8 cellular contexts compared by ENCODE assay signal in the genomic region with DNA sequence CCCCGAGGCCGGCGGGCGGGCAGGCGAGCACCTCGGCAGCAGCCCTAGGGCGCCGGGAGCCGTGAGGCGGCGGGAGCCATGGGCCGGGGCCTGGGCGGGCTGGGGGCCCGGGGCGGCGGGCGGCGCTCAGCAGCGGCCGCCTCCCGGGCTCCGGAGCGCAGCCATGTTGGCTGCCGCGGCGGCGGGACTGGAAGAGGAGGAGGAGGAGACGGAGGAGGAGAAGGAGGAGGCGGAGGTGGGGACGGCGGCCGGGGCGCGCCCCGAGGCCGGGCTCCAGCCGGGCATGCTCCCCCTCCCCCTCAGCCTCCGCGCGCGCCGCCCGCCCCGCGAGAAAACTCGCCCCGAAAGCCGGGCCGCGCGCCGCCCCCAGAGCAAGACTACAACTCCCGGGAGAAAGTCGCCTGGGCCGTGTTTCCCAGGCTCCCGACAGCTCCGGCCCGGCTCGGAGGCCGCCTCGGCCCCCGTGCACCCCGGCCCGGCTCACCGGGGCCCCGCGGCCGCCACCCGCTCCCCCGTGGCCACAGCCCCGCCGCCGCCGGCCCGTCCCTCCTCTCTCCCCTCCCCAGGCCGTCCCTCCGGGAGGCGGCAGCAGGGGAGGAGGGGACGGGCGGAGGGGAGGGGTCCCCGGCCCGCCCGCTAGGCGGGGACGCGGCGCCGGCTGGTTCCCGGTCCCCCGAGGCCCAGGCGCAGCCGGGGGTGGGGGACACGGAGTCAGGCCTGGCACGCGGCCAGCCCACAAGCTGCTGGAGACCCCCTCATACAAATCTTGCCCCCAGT. TPM values are rescaled to one million over a fixed set of nuclear protein-coding genes. Genes with fewer than 3 reads are reported as not detected.
DNase-seq lines count a peak whose midpoint lies in the region; ATAC-seq and TF ChIP-seq lines count a peak whose summit lies in the region.

A gene with protein sequence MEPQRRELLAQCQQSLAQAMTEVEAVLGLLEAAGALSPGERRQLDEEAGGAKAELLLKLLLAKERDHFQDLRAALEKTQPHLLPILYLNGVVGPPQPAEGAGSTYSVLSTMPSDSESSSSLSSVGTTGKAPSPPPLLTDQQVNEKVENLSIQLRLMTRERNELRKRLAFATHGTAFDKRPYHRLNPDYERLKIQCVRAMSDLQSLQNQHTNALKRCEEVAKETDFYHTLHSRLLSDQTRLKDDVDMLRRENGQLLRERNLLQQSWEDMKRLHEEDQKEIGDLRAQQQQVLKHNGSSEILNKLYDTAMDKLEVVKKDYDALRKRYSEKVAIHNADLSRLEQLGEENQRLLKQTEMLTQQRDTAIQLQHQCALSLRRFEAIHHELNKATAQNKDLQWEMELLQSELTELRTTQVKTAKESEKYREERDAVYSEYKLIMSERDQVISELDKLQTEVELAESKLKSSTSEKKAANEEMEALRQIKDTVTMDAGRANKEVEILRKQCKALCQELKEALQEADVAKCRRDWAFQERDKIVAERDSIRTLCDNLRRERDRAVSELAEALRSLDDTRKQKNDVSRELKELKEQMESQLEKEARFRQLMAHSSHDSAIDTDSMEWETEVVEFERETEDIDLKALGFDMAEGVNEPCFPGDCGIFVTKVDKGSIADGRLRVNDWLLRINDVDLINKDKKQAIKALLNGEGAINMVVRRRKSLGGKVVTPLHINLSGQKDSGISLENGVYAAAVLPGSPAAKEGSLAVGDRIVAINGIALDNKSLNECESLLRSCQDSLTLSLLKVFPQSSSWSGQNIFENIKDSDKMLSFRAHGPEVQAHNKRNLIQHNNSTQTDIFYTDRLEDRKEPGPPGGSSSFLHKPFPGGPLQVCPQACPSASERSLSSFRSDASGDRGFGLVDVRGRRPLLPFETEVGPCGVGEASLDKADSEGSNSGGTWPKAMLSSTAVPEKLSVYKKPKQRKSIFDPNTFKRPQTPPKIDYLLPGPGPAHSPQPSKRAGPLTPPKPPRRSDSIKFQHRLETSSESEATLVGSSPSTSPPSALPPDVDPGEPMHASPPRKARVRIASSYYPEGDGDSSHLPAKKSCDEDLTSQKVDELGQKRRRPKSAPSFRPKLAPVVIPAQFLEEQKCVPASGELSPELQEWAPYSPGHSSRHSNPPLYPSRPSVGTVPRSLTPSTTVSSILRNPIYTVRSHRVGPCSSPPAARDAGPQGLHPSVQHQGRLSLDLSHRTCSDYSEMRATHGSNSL (N-terminal part only) (minus strand): TSS at position 190 of the 777 bp plus-strand sequence. CDS start 235 bp downstream, outside the sequence.

- TF ChIP-seq POLR2A in right lobe of liver (IDR thresholded peaks at IDR 0.05), result no peak

- H3K36me3 ChIP-seq in right lobe of liver, result no peaks in the 10 kb centered on the region

- no peaks in the 10 kb centered on the region for H3K36me3 Mint-ChIP-seq in stimulated activated naive B cell treated with anti-CD40 and anti-IgM and Interleukin-4, amounts not matched to agents 10 μg/mL and 1 μg/mL and 100 μg/mL, for 72 hours

- H3K4me3 Mint-ChIP-seq in stimulated activated naive B cell treated with anti-CD40 and anti-IgM and Interleukin-4, amounts not matched to agents 10 μg/mL and 1 μg/mL and 100 μg/mL, for 72 hours, result peak within 1 kb of the TSS; percentile 57 to 73

- H3K27ac Mint-ChIP-seq in stimulated activated naive B cell treated with anti-CD40 and anti-IgM and Interleukin-4, amounts not matched to agents 10 μg/mL and 1 μg/mL and 100 μg/mL, for 72 hours, result peak within 1 kb of the TSS; percentile 14

- H3K9me3 Mint-ChIP-seq in stimulated activated naive B cell treated with anti-CD40 and anti-IgM and Interleukin-4, amounts not matched to agents 10 μg/mL and 1 μg/mL and 100 μg/mL, for 72 hours, result no peaks in the 10 kb centered on the region

- ATAC-seq in GM18511 (IDR thresholded peaks at IDR 0.05; ENCODE audit: unreplicated experiment), result peak; percentile 64
- peak; percentile 52 for ATAC-seq in HG03196 (IDR thresholded peaks at IDR 0.05; ENCODE audit: unreplicated experiment)
- peak; percentile 83 to 91 (median 85) for ATAC-seq in right lobe of liver
- ATAC-seq in stimulated activated naive B cell treated with anti-CD40 and anti-IgM and Interleukin-4, amounts not matched to agents 10 μg/mL and 1 μg/mL and 100 μg/mL, for 72 hours (replicated peaks), result peak; percentile 57 to 64
- no peak for ATAC-seq in GM18861 (IDR thresholded peaks at IDR 0.05; ENCODE audit: unreplicated experiment)

- peak; percentile 92 for DNase-seq in AG20443 (ENCODE audit: low spot score)
- peak; percentile 36 for DNase-seq in SW480 (ENCODE audit: low spot score)
- peak in 8 of 10 donors; percentile 21 to 70 (median 52) for DNase-seq in dorsolateral prefrontal cortex
- peak; percentile 70 to 81 (median 73) for DNase-seq in right lobe of liver
- DNase-seq in stimulated activated naive B cell treated with anti-CD40 and anti-IgM and Interleukin-4, amounts not matched to agents 10 μg/mL and 1 μg/mL and 100 μg/mL, for 72 hours, result no peak

- 0% methylated on average over 5 of the region's 95 CpGs for WGBS in right lobe of liver (ENCODE audit: insufficient coverage, low coverage, low lambda C conversion rate, missing lambda C conversion rate)

- TF ChIP-seq CTCF in dorsolateral prefrontal cortex (IDR thresholded peaks at IDR 0.05 in 54 of 56, conservative IDR thresholded peaks at IDR 0.05 in 2 of 56; ENCODE audit: low read depth in 1 of 56, partially characterized antibody in 56 of 56) (peak in 3 of 56 donors; percentile 4 to 30 (median 10)), right lobe of liver (IDR thresholded peaks at IDR 0.05) (no peak)

- H3K27me3 ChIP-seq in dorsolateral prefrontal cortex (no peaks in the 10 kb centered on the region), right lobe of liver (no peaks in the 10 kb centered on the region)

- intact Hi-C loops in dorsolateral prefrontal cortex (cut with DNase I), result loop anchor here (2.0 to 5.0 kb wide), 3 partner anchors 34 to 79 kb away; no protein-coding TSS in a partner anchor
- intact Hi-C loops in right lobe of liver (cut with DNase I), result no loop called here

- H3K4me1 Mint-ChIP-seq in stimulated activated naive B cell treated with anti-CD40 and anti-IgM and Interleukin-4, amounts not matched to agents 10 μg/mL and 1 μg/mL and 100 μg/mL, for 72 hours, result peaks cover 9 to 10% of the 10 kb centered on the region in 2 donors

- peaks cover 0 to 7% (median 0%) of the 10 kb centered on the region in 4 donors for H3K4me1 ChIP-seq in right lobe of liver

- H3K4me3 ChIP-seq in dorsolateral prefrontal cortex, result peak within 1 kb of the TSS; percentile 62 to 91 (median 80)
- peak within 1 kb of the TSS; percentile 53 to 82 (median 69) for H3K4me3 ChIP-seq in right lobe of liver

- H3K27ac ChIP-seq in dorsolateral prefrontal cortex (peak within 1 kb of the TSS in 58 of 59 donors; percentile 1 to 92 (median 78)), right lobe of liver (peak within 1 kb of the TSS in 2 of 3 donors; percentile 36 to 40)

- no peaks in the 10 kb centered on the region for H3K9me3 ChIP-seq in right lobe of liver

- peaks cover 45 to 63% of the 10 kb centered on the region in 2 donors for H3K27me3 Mint-ChIP-seq in stimulated activated naive B cell treated with anti-CD40 and anti-IgM and Interleukin-4, amounts not matched to agents 10 μg/mL and 1 μg/mL and 100 μg/mL, for 72 hours

RNA-seq across cellular contexts. Expression of the gene that starts here (rescaled TPM):
- total RNA-seq in dorsolateral prefrontal cortex (10 to 100 TPM; 24.0 to 52.8 (median 34.1) TPM), right lobe of liver (1 to 10 TPM; 5.6 to 8.8 (median 7.6) TPM)

Comparison
In these comparisons a context has a peak if more than half of its experiments do, and no peak if none do; other contexts are left out.
1. intact Hi-C loops: an anchor here in dorsolateral prefrontal cortex (2.0 to 5.0 kb wide); none called in right lobe of liver.